8 cellular contexts compared by ENCODE assay signal in genomic region chr1:186375152-186375928, GRCh38. TPM values are rescaled to one million over a fixed set of nuclear protein-coding genes. Genes with fewer than 3 reads are reported as not detected.
A peak's percentile ranks its signal among the peaks of the same experiment; 100 is the strongest.
DNase-seq lines count a peak whose midpoint lies in the region; ATAC-seq, FAIRE-seq and TF ChIP-seq lines count a peak whose summit lies in the region.

Gene ODR4 (plus strand): TSS chr1:186375838. CDS start chr1:186379786, 3,948 bp downstream.
Gene TPR (minus strand): TSS chr1:186375253. CDS start chr1:186375028, 225 bp downstream.

- peak; percentile 75 for TF ChIP-seq POLR2A in GM12891 (IDR thresholded peaks at IDR 0.05; ENCODE audit: low read depth, low read length)

- peak within 1 kb of the TSS; percentile 99 for H3K4me3 Mint-ChIP-seq in progenitor cell of endocrine pancreas (ENCODE audit: low read depth)

- peak; percentile 85 for TF ChIP-seq CTCF in progenitor cell of endocrine pancreas (IDR thresholded peaks at IDR 0.05; ENCODE audit: unreplicated experiment)

- no peaks in the 10 kb centered on the region for H3K9me3 Mint-ChIP-seq in progenitor cell of endocrine pancreas (ENCODE audit: low read depth)

- H3K36me3 ChIP-seq in urinary bladder (ENCODE audit: insufficient read depth) = no peaks in the 10 kb centered on the region

- WGBS in urinary bladder = under 1% methylated on average over 60 of the region's 60 CpGs

- H3K27me3 Mint-ChIP-seq in progenitor cell of endocrine pancreas = no peaks in the 10 kb centered on the region

- peaks cover 7% of the 10 kb centered on the region for H3K4me1 Mint-ChIP-seq in progenitor cell of endocrine pancreas (ENCODE audit: low read depth)

- no peaks in the 10 kb centered on the region for H3K4me1 ChIP-seq in urinary bladder (ENCODE audit: insufficient read depth)

- peak; percentile 97 for FAIRE-seq in GM12891 (lab: Jason Lieb, UNC)

- peak within 1 kb of the TSS; percentile 97 for H3K27ac ChIP-seq in urinary bladder (ENCODE audit: low read depth)

- peak; percentile 86 for ATAC-seq in HG02852 (IDR thresholded peaks at IDR 0.05; ENCODE audit: unreplicated experiment)
- peak; percentile 96 to 98 for ATAC-seq in left cardiac atrium

- peak within 1 kb of the TSS; percentile 100 for H3K27ac Mint-ChIP-seq in progenitor cell of endocrine pancreas

- intact Hi-C loops in T-helper 1 cell treated with Interleukin-12 subunit alpha and Interleukin-12 subunit beta and Interleukin-4 antibody, amounts not matched to agents 30 ng/mL and 1 ng/mL, for 36 hours (cut with micrococcal nuclease) = loop anchor here (1.0 to 10.0 kb wide), 13 partner anchors 29 to 1620 kb away; partner anchors contain the start of genes IVNS1ABP, RNF2 and SWT1
- intact Hi-C loops in left cardiac atrium (cut with DNase I) = no loop called here

- DNase-seq in GM12891 (ENCODE audit: insufficient read length, low spot score) (peak; percentile 64), NCI-H146 (lab: John Stamatoyannopoulos, UW) (peak; percentile 99), amniotic stem cell (lab: John Stamatoyannopoulos, UW) (peak; percentile 98), left cardiac atrium (peak; percentile 99), progenitor cell of endocrine pancreas (ENCODE audit: low spot score, unreplicated experiment) (peak; percentile 94)

- H3K36me3 Mint-ChIP-seq in progenitor cell of endocrine pancreas (ENCODE audit: insufficient read depth) = peaks cover 19% of the 10 kb centered on the region

- H3K4me3 ChIP-seq in urinary bladder (ENCODE audit: low read depth, low read length) = peak within 1 kb of the TSS; percentile 67

TF ChIP-seq in GM12891, 5 proteins besides CTCF, POLR2A, EP300 and RAD21:
- TF ChIP-seq SPI1 (IDR thresholded peaks at IDR 0.05; ENCODE audit: low read depth, low read length) (no peak), POU2F2 (IDR thresholded peaks at IDR 0.05; ENCODE audit: low read depth, low read length) (no peak; the same call in 1 of the 2 replicates), PAX5 (IDR thresholded peaks at IDR 0.05; ENCODE audit: insufficient read depth, low read length, severe bottlenecking) (peak; percentile 5), TAF1 (IDR thresholded peaks at IDR 0.05; ENCODE audit: low read depth, low read length) (peak; percentile 64), POLR2AphosphoS5 (IDR thresholded peaks at IDR 0.05; ENCODE audit: low read depth, low read length) (peak; percentile 65)

RNA-seq across cellular contexts. Expression of gene ODR4, which starts in this region (rescaled TPM):
- 7.8 TPM for polyA plus RNA-seq in GM12891 (2012; ENCODE audit: low read depth, missing spikeins)
- total RNA-seq in T-helper 1 cell treated with Interleukin-12 subunit alpha and Interleukin-12 subunit beta and Interleukin-4 antibody, amounts not matched to agents 30 ng/mL and 1 ng/mL, for 36 hours = 17.6 and 19.0 TPM in 2 replicates
- total RNA-seq in left cardiac atrium (10 to 100 TPM; 13.3 to 15.7 TPM), progenitor cell of endocrine pancreas (25.5 and 29.6 TPM in 2 replicates), urinary bladder (57.1 TPM)
- 11.1 TPM for polyA plus RNA-seq in urinary bladder

RNA-seq across cellular contexts. Expression of gene TPR, which starts in this region (rescaled TPM):
- polyA plus RNA-seq in GM12891 (2012; ENCODE audit: low read depth, missing spikeins) = 34.1 TPM
- 244 and 250 TPM in 2 replicates for total RNA-seq in T-helper 1 cell treated with Interleukin-12 subunit alpha and Interleukin-12 subunit beta and Interleukin-4 antibody, amounts not matched to agents 30 ng/mL and 1 ng/mL, for 36 hours
- 10 to 100 TPM; 44.6 to 54.3 TPM for total RNA-seq in left cardiac atrium
- 134 and 136 TPM in 2 replicates for total RNA-seq in progenitor cell of endocrine pancreas
- 167 TPM for total RNA-seq in urinary bladder
- polyA plus RNA-seq in urinary bladder = 34.4 TPM

Comparison
In these comparisons a context has a peak if more than half of its experiments do, and no peak if none do; other contexts are left out.
1. Peak in every context shown above with its lines: DNase-seq, ATAC-seq, H3K4me3 ChIP-seq and H3K27ac ChIP-seq.